ENCODE assay signal across 8 cellular contexts in genomic region chr10:28432210-28432676, GRCh38.
DNase-seq lines count a peak whose midpoint lies in the region; ATAC-seq and TF ChIP-seq lines count a peak whose summit lies in the region.

No MANE protein-coding gene starts in this region.

- H3K4me3 ChIP-seq in OCI-LY3 (ENCODE audit: low read length) (peak overlapping the region; percentile 77), cardiac muscle cell (no peak overlapping the region)

- peak overlapping the region; percentile 99 for H2AFZ ChIP-seq in OCI-LY3 (ENCODE audit: low read depth, low read length)

- peak; percentile 91 for TF ChIP-seq CTCF in C4-2B (conservative IDR thresholded peaks at IDR 0.05)
- peak; percentile 73 for TF ChIP-seq CTCF in OCI-LY3 (IDR thresholded peaks at IDR 0.05; ENCODE audit: low read depth, low read length)
- peak; percentile 85 for TF ChIP-seq CTCF in cardiac muscle cell (IDR thresholded peaks at IDR 0.05; ENCODE audit: low read depth, low read length)
- peak; percentile 80 for TF ChIP-seq CTCF in progenitor cell of endocrine pancreas (IDR thresholded peaks at IDR 0.05; ENCODE audit: unreplicated experiment)

- H3K27ac ChIP-seq in C4-2B (no peak overlapping the region), OCI-LY3 (ENCODE audit: low read length) (no peak overlapping the region), cardiac muscle cell (no peak overlapping the region)

- H3K9me3 ChIP-seq in OCI-LY3 (ENCODE audit: insufficient read depth, low read length): 0 out of 2 replicates have a peak, but pooled peaks cover 5% of the 10 kb centered on the region
- no peaks in the 10 kb centered on the region for H3K9me3 ChIP-seq in cardiac muscle cell (ENCODE audit: low read depth)

- H4K20me1 ChIP-seq in OCI-LY3 (ENCODE audit: insufficient read depth, low read length): no peaks in the 10 kb centered on the region

- H3K27ac Mint-ChIP-seq in progenitor cell of endocrine pancreas: no peak overlapping the region

- H3K79me2 ChIP-seq in OCI-LY3 (ENCODE audit: low read length): no peaks in the 10 kb centered on the region

- no peaks in the 10 kb centered on the region for H3K36me3 Mint-ChIP-seq in progenitor cell of endocrine pancreas (ENCODE audit: insufficient read depth)

- H3K27me3 ChIP-seq in OCI-LY3 (ENCODE audit: low read depth, low read length) (no peaks in the 10 kb centered on the region), cardiac muscle cell (no peaks in the 10 kb centered on the region)

- H3K9me3 Mint-ChIP-seq in progenitor cell of endocrine pancreas (ENCODE audit: low read depth): peaks cover 4% of the 10 kb centered on the region

- H3K27me3 Mint-ChIP-seq in progenitor cell of endocrine pancreas: peaks cover 4% of the 10 kb centered on the region

- in situ Hi-C loops in KBM-7 (cut with MboI; ENCODE audit: low pct_unique_long_range_greater_than_20kb, low sequenced_read_pairs): no loop called here

- H3K4me1 ChIP-seq in OCI-LY3 (ENCODE audit: low read length): peaks cover 13% of the 10 kb centered on the region
- H3K4me1 ChIP-seq in cardiac muscle cell (ENCODE audit: low read depth): peaks cover 6% of the 10 kb centered on the region

- H3K4me3 Mint-ChIP-seq in progenitor cell of endocrine pancreas (ENCODE audit: low read depth): no peak overlapping the region

- ATAC-seq in GM19023 (IDR thresholded peaks at IDR 0.05; ENCODE audit: unreplicated experiment) (peak; percentile 71), HG03521 (IDR thresholded peaks at IDR 0.05; ENCODE audit: unreplicated experiment) (no peak)

- H3K4me2 ChIP-seq in OCI-LY3 (ENCODE audit: low read length): peak overlapping the region; percentile 86

- no peaks in the 10 kb centered on the region for H3K4me1 Mint-ChIP-seq in progenitor cell of endocrine pancreas (ENCODE audit: low read depth)

- DNase-seq in KBM-7 (peak; percentile 74), amniotic stem cell (lab: John Stamatoyannopoulos, UW) (peak; percentile 62), cardiac muscle cell (ENCODE audit: low read depth in 1 of 2, low spot score in 1 of 2) (peak; percentile 79 to 86), progenitor cell of endocrine pancreas (ENCODE audit: low spot score, unreplicated experiment) (peak; percentile 20)

- H3K36me3 ChIP-seq in OCI-LY3 (replicated peaks; ENCODE audit: low read depth, low read length) (peaks cover 3% of the 10 kb centered on the region), cardiac muscle cell (no peaks in the 10 kb centered on the region)

- peak overlapping the region; percentile 61 for H3K9ac ChIP-seq in OCI-LY3 (ENCODE audit: low read length)

Comparison
In these comparisons a context has a peak if more than half of its experiments do, and no peak if none do; other contexts are left out.
1. DNase-seq: peak in every context shown above with its lines; median percentile 82 in cardiac muscle cell; 74 in KBM-7; 62 in amniotic stem cell; 20 in progenitor cell of endocrine pancreas.